ENCODE assay signal across 26 cellular contexts in the genomic region with DNA sequence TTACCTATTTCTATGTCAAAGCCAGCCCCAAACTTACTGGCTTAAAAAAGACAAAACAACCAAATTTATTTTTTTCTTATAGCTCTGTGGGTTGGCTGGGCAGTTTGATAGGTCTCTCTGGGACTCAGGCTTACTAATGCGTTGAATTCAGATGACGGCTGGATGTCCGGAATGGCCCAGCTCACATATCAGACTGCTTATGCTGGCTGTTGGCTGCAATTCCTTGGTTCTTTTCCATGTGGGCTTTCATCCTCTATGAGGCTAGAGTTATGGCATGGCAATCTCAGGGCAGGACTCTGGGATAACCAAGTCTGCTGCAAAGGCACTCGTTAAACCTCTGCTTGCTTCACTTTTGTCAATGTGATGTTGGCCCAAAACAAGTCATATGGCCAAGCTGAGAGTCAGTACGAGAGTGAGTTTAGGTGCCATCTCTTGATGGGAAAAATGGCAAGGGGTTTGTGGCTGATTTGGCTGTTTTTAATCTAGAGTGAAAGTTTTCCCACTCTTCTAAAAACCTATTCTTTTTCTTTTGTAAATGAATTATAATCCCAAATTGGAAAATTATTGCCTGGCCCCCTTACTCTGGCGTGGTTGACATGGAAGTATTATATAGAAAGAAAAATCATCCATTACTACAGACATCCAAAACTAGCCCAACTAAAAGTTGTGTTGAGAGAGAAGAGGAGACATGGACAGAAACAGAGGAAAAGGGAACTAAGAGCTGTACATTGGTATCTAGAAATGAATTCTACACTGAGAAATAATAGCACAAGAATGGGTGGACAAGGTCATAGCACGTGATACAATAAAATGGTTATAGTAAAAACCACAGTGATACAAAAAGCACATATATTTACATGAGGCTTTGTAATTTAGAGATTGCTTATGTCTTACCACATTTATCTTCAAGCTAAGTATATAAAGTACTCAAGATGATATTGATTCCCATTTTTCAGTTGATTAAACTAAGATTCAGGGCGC. TPM values are rescaled to one million over a fixed set of nuclear protein-coding genes. Genes with fewer than 3 reads are reported as not detected.
DNase-seq lines count a peak whose midpoint lies in the region; ATAC-seq and TF ChIP-seq lines count a peak whose summit lies in the region.
"Had no signal": no experiment of that assay in that cellular context is flagged by ENCODE, and none has a peak within 500 bp of the region (broad histone marks: within the 10 kb centered on the region; RNA-seq: fewer than 3 reads in every experiment).

No MANE protein-coding gene starts in this region.

- no peaks in the 10 kb centered on the region for H3K4me1 ChIP-seq in right cardiac atrium (ENCODE audit: control insufficient read depth, insufficient read depth, low read length)
- no peaks in the 10 kb centered on the region for H3K4me1 ChIP-seq in ascending aorta
- peaks cover 7 to 12% (median 11%) of the 10 kb centered on the region in 3 donors for H3K4me1 ChIP-seq in skeletal muscle tissue (ENCODE audit: control insufficient read depth in 3 of 3, insufficient read depth in 3 of 3, low read length in 3 of 3)
- no peaks in the 10 kb centered on the region for H3K4me1 ChIP-seq in BE2C
- H3K4me1 ChIP-seq: pancreas had no signal

- whole genome bisulfite sequencing in right cardiac atrium, result 81% methylated on average over 8 of the region's 8 CpGs

- H3K36me3 ChIP-seq in ascending aorta (peaks cover 5 to 19% of the 10 kb centered on the region in 2 donors), skeletal muscle tissue (ENCODE audit: control insufficient read depth in 3 of 3, insufficient read depth in 3 of 3, low read length in 3 of 3) (peaks cover 0 to 9% (median 5%) of the 10 kb centered on the region in 3 donors), BE2C (0 out of 2 replicates have a peak, but pooled peaks cover 3% of the 10 kb centered on the region)

- H3K4me3 ChIP-seq in right cardiac atrium (ENCODE audit: low read length) (no peak overlapping the region), ascending aorta (no peak overlapping the region), skeletal muscle tissue (ENCODE audit: low read length in 3 of 3) (peak overlapping the region in 1 of 3 donors; percentile 7), BE2C (ENCODE audit: low read depth, low read length) (no peak overlapping the region)
- H3K4me3 ChIP-seq: pancreas had no signal

- H3K27me3 ChIP-seq in right cardiac atrium (ENCODE audit: control insufficient read depth, insufficient read depth), result no peaks in the 10 kb centered on the region
- H3K27me3 ChIP-seq in ascending aorta, result no peaks in the 10 kb centered on the region
- no peaks in the 10 kb centered on the region for H3K27me3 ChIP-seq in skeletal muscle tissue (ENCODE audit: control insufficient read depth in 3 of 3, insufficient read depth in 3 of 3, low read length in 3 of 3)
- H3K27me3 ChIP-seq in BE2C, result no peaks in the 10 kb centered on the region
- H3K27me3 ChIP-seq: pancreas had no signal

- TF ChIP-seq CTCF in ascending aorta (IDR thresholded peaks at IDR 0.05) (no peak), BE2C (IDR thresholded peaks at IDR 0.05; ENCODE audit: low read depth, low read length) (no peak)

- H3K9me3 ChIP-seq in right cardiac atrium (ENCODE audit: control insufficient read depth, low read length) (no peaks in the 10 kb centered on the region), ascending aorta (no peaks in the 10 kb centered on the region), skeletal muscle tissue (ENCODE audit: control insufficient read depth in 3 of 3, low read length in 3 of 3) (no peaks in the 10 kb centered on the region), BE2C (no peaks in the 10 kb centered on the region)
- H3K9me3 ChIP-seq: pancreas had no signal

- DNase-seq in Right ventricle myocardium superior, result no peak
- DNase-seq in right cardiac atrium, result no peak
- DNase-seq in ascending aorta (ENCODE audit: low spot score in 2 of 2), result no peak
- DNase-seq in left ventricle myocardium superior, result peak; percentile 41
- DNase-seq in OCI-M1 (lab: John Stamatoyannopoulos, UW), result no peak
- no peak for DNase-seq in BE2C
- DNase-seq: 8988T; activated CD4-positive, alpha-beta T cell treated with anti-CD3 and anti-CD28 coated beads, Interleukin-2, amount 10 ng/mL, durations not matched to agents 7 days and 5 days; activated naive CD4-positive, alpha-beta T cell treated with anti-CD3 and anti-CD28 coated beads, Interleukin-2, amount 50 U/mL, for 16 hours; anterior cingulate cortex; CD8-positive, alpha-beta T cell; GDM1; H7; naive thymus-derived CD8-positive, alpha-beta T cell; NCI-H1092 treated with DMSO at 0.1 percent for 48 hours; NCI-H187 treated with DMSO at 0.1 percent for 48 hours; NCI-H226; NCI-H748 treated with DMSO at 0.1 percent for 48 hours; pancreas; substantia nigra; WERI-Rb-1 had no signal

- peak overlapping the region in 2 of 3 donors; percentile 42 to 65 for H3K9ac ChIP-seq in skeletal muscle tissue (ENCODE audit: low read depth in 1 of 3, low read length in 3 of 3)

- peak; percentile 90 for ATAC-seq in Right ventricle myocardium superior (ENCODE audit: poor library complexity)
- ATAC-seq in right cardiac atrium, result no peak
- peak; percentile 96 for ATAC-seq in left ventricle myocardium superior
- no peak for ATAC-seq in HG03354 (IDR thresholded peaks at IDR 0.05; ENCODE audit: poor library complexity, severe bottlenecking, unreplicated experiment)
- ATAC-seq: CD8-positive, alpha-beta T cell; naive thymus-derived CD8-positive, alpha-beta T cell; pancreas; sciatic nerve; SK-N-SH treated with all-trans-retinoic acid at 6 μM for 48 hours had no signal

- H3K27ac ChIP-seq in right cardiac atrium (ENCODE audit: low read length), result no peak overlapping the region
- H3K27ac ChIP-seq in ascending aorta, result peak overlapping the region; percentile 21 to 58
- H3K27ac ChIP-seq in skeletal muscle tissue (ENCODE audit: low read depth, low read length), result peak overlapping the region; percentile 73
- H3K27ac ChIP-seq: pancreas, RWPE1, WERI-Rb-1 had no signal

- intact Hi-C loops in Right ventricle myocardium superior (cut with DNase I), result no loop called here
- intact Hi-C loops in right cardiac atrium (cut with DNase I), result no loop called here
- intact Hi-C loops in ascending aorta (cut with DNase I), result no loop called here
- intact Hi-C loops in left ventricle myocardium superior (cut with micrococcal nuclease), result no loop called here

RNA-seq across cellular contexts. Expression of gene PRIMPOL, which starts 6.6 kb away (rescaled TPM):
- total RNA-seq in Right ventricle myocardium superior (10.9 TPM), right cardiac atrium (10 to 100 TPM in 3 of 4 donors, 1 to 10 TPM in 1; 8.9 to 12.0 (median 11.2) TPM), ascending aorta (12.5 TPM), left ventricle myocardium superior (11.4 TPM), skeletal muscle tissue (48.0 TPM)
- 14.3 TPM for polyA plus RNA-seq in right cardiac atrium
- 2.6 TPM for polyA plus RNA-seq in BE2C (2012; ENCODE audit: insufficient read depth, insufficient read length, low read depth)

RNA-seq across cellular contexts. Expression of gene CASP3, which starts 6.9 kb away (rescaled TPM):
- 11.6 TPM for total RNA-seq in Right ventricle myocardium superior
- 10 to 100 TPM in 2 of 4 donors, 1 to 10 TPM in 2; 8.6 to 11.0 (median 10.2) TPM for total RNA-seq in right cardiac atrium
- polyA plus RNA-seq in right cardiac atrium, result 10.5 TPM
- 1.5 TPM for total RNA-seq in ascending aorta
- 11.3 TPM for total RNA-seq in left ventricle myocardium superior
- total RNA-seq in skeletal muscle tissue, result 29.7 TPM
- polyA plus RNA-seq in BE2C (2012; ENCODE audit: insufficient read depth, insufficient read length, low read depth), result 11.9 TPM

Comparison
In these comparisons a context has a peak if more than half of its experiments do, and no peak if none do; other contexts are left out.
1. ATAC-seq: peak in Right ventricle myocardium superior (single experiment) and left ventricle myocardium superior (single experiment); none in right cardiac atrium (0 of 2) and HG03354 (single experiment).